In the genomic region with DNA sequence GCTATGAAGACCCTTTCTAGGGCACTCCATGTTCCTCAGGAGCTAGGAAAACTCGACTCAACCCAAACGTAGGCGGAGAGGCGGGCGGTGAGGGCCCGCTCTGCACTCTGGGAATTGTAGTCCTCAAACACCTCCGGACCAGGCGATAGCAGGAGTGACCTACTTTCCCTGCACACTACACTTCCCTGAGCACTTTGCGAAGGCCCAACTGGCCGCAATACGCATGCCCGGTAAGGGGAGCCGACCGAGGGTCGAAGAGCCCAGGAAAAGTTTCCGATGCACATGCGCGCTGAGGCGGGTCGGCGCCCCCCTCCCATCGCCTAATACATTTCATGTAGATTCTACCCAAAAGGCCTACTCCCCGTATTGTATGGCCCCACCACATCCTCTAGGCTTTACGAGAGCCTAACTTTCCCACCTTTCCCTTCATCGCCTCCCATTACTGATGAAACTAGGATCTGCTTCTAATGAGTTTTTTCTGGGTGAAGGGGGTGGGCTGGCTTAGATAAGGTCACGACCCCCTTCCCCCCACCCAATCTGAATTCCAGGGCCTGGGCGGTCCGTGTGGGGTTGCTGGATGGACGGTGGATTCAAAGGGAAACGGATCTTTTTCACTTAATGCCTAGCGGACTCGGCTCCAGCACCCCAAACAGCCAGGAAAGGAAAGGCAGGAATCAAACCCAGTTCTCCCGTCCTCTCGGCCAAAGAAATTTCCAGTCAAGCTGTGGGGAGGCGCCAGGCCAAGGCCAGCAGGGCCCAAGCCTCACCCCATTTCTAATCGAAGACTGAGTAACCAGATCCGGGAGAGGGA, we compare ENCODE assay signal across 1 cellular context.
TF ChIP-seq lines count a peak whose summit lies in the region.

No MANE protein-coding gene starts in this region.

TF ChIP-seq in GM23338, 12 proteins besides CTCF, POLR2A, EP300 and RAD21 (continued from another document):
- TF ChIP-seq, protein P1, sequence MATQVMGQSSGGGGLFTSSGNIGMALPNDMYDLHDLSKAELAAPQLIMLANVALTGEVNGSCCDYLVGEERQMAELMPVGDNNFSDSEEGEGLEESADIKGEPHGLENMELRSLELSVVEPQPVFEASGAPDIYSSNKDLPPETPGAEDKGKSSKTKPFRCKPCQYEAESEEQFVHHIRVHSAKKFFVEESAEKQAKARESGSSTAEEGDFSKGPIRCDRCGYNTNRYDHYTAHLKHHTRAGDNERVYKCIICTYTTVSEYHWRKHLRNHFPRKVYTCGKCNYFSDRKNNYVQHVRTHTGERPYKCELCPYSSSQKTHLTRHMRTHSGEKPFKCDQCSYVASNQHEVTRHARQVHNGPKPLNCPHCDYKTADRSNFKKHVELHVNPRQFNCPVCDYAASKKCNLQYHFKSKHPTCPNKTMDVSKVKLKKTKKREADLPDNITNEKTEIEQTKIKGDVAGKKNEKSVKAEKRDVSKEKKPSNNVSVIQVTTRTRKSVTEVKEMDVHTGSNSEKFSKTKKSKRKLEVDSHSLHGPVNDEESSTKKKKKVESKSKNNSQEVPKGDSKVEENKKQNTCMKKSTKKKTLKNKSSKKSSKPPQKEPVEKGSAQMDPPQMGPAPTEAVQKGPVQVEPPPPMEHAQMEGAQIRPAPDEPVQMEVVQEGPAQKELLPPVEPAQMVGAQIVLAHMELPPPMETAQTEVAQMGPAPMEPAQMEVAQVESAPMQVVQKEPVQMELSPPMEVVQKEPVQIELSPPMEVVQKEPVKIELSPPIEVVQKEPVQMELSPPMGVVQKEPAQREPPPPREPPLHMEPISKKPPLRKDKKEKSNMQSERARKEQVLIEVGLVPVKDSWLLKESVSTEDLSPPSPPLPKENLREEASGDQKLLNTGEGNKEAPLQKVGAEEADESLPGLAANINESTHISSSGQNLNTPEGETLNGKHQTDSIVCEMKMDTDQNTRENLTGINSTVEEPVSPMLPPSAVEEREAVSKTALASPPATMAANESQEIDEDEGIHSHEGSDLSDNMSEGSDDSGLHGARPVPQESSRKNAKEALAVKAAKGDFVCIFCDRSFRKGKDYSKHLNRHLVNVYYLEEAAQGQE (IDR thresholded peaks at IDR 0.05; ENCODE audit: unreplicated experiment), result no peak
- TF ChIP-seq CREB1 (CRISPR knock-in tag; IDR thresholded peaks at IDR 0.05; ENCODE audit: low read depth) (peak; percentile 52; the same call in 1 of the 2 replicates), STAT1 (IDR thresholded peaks at IDR 0.05; ENCODE audit: unreplicated experiment) (no peak)
- TF ChIP-seq, protein P2, sequence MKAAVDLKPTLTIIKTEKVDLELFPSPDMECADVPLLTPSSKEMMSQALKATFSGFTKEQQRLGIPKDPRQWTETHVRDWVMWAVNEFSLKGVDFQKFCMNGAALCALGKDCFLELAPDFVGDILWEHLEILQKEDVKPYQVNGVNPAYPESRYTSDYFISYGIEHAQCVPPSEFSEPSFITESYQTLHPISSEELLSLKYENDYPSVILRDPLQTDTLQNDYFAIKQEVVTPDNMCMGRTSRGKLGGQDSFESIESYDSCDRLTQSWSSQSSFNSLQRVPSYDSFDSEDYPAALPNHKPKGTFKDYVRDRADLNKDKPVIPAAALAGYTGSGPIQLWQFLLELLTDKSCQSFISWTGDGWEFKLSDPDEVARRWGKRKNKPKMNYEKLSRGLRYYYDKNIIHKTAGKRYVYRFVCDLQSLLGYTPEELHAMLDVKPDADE (IDR thresholded peaks at IDR 0.05), result peak; percentile 87
